In genomic region chr1:158506369-158506987, GRCh38 we compare ENCODE assay signal across 8 cellular contexts. TPM values are rescaled to one million over a fixed set of nuclear protein-coding genes. Genes with fewer than 3 reads are reported as not detected.
DNase-seq lines count a peak whose midpoint lies in the region; ATAC-seq and TF ChIP-seq lines count a peak whose summit lies in the region.

No MANE protein-coding gene starts in this region.

- POLR2A ChIA-PET in PC-9 (lab: Charles Lee; ENCODE audit: unreplicated experiment): no interaction called here

- no peaks in the 10 kb centered on the region for H3K36me3 ChIP-seq in PC-9 (ENCODE audit: low read depth)
- H3K36me3 ChIP-seq in lower lobe of right lung: no peaks in the 10 kb centered on the region

- no peaks in the 10 kb centered on the region for H4K20me1 ChIP-seq in PC-9 (ENCODE audit: insufficient read depth)

- H3K27me3 ChIP-seq in PC-9 (ENCODE audit: insufficient read depth, low read depth) (no peaks in the 10 kb centered on the region), lower lobe of right lung (ENCODE audit: low read depth) (no peaks in the 10 kb centered on the region)

- H3K9me3 ChIP-seq in PC-9 (ENCODE audit: insufficient read depth, low read depth) (no peaks in the 10 kb centered on the region), lower lobe of right lung (no peaks in the 10 kb centered on the region)

- no peak overlapping the region for H3K27ac Mint-ChIP-seq in activated naive CD8-positive, alpha-beta T cell treated with anti-CD3 and anti-CD28 coated beads, Interleukin-2, amount 50 U/mL, for 24 hours

- DNase-seq in left cardiac atrium (peak; percentile 25), cardiac septum (ENCODE audit: low spot score) (no peak), PC-9 (no peak), lower lobe of right lung (peak; percentile 44), NCI-H1417 treated with DMSO at 0.1 percent for 48 hours (lab: John Stamatoyannopoulos, UW) (no peak)
- DNase-seq in activated naive CD8-positive, alpha-beta T cell treated with anti-CD3 and anti-CD28 coated beads, Interleukin-2, amount 50 U/mL, for 24 hours: peak; percentile 37

- CTCF ChIA-PET in PC-9 (lab: Charles Lee): no interaction called here

- no TSS peak for BruUV-seq in PC-9 (replicated peaks; lab: Mats Ljungman, UMichigan)

- no peak overlapping the region for H3K4me2 ChIP-seq in PC-9

- H2AFZ ChIP-seq in PC-9: no peak overlapping the region

- H3K4me1 ChIP-seq in PC-9 (replicated peaks; ENCODE audit: insufficient read depth) (no peaks in the 10 kb centered on the region), lower lobe of right lung (no peaks in the 10 kb centered on the region)

- TF ChIP-seq CTCF in PC-9 (conservative IDR thresholded peaks at IDR 0.05): 0 out of 2 replicates have a peak, but pooled peaks have one; percentile 37
- TF ChIP-seq CTCF in lower lobe of right lung (IDR thresholded peaks at IDR 0.05): peak; percentile 43

- intact Hi-C loops in left cardiac atrium (cut with DNase I): no loop called here
- intact Hi-C loops in cardiac septum (cut with DNase I): loop anchor here (10.0 kb wide), 1 partner anchor 302 kb away; no protein-coding TSS in a partner anchor
- intact Hi-C loops in PC-9 (cut with micrococcal nuclease; ENCODE audit: unreplicated experiment): no loop called here
- intact Hi-C loops in lower lobe of right lung (cut with DNase I): no loop called here

- H3K4me3 ChIP-seq in PC-9: no peak overlapping the region
- no peak overlapping the region for H3K4me3 ChIP-seq in lower lobe of right lung

- no peaks in the 10 kb centered on the region for H3K79me2 ChIP-seq in PC-9 (ENCODE audit: low read depth)

- H3K27ac ChIP-seq in PC-9 (no peak overlapping the region), lower lobe of right lung (no peak overlapping the region)

- no peaks in the 10 kb centered on the region for H3F3A ChIP-seq in PC-9 (ENCODE audit: insufficient read depth, low read depth)

- ATAC-seq in left cardiac atrium (no peak), lower lobe of right lung (peak; percentile 51 to 55), HG03378 (IDR thresholded peaks at IDR 0.05; ENCODE audit: unreplicated experiment) (no peak), GM21360 (IDR thresholded peaks at IDR 0.05; ENCODE audit: unreplicated experiment) (no peak)
- ATAC-seq in activated naive CD8-positive, alpha-beta T cell treated with anti-CD3 and anti-CD28 coated beads, Interleukin-2, amount 50 U/mL, for 24 hours: no peak

- H3K9me3 Mint-ChIP-seq in activated naive CD8-positive, alpha-beta T cell treated with anti-CD3 and anti-CD28 coated beads, Interleukin-2, amount 50 U/mL, for 24 hours: peaks cover 7% of the 10 kb centered on the region

- no peaks in the 10 kb centered on the region for H3K9me2 ChIP-seq in PC-9 (ENCODE audit: insufficient read depth)

- no peaks in the 10 kb centered on the region for H3K36me3 Mint-ChIP-seq in activated naive CD8-positive, alpha-beta T cell treated with anti-CD3 and anti-CD28 coated beads, Interleukin-2, amount 50 U/mL, for 24 hours (ENCODE audit: low read depth)

- no peaks in the 10 kb centered on the region for H3K4me1 Mint-ChIP-seq in activated naive CD8-positive, alpha-beta T cell treated with anti-CD3 and anti-CD28 coated beads, Interleukin-2, amount 50 U/mL, for 24 hours

- peaks cover 15% of the 10 kb centered on the region for H3K27me3 Mint-ChIP-seq in activated naive CD8-positive, alpha-beta T cell treated with anti-CD3 and anti-CD28 coated beads, Interleukin-2, amount 50 U/mL, for 24 hours

- no peak overlapping the region for H3K4me3 Mint-ChIP-seq in activated naive CD8-positive, alpha-beta T cell treated with anti-CD3 and anti-CD28 coated beads, Interleukin-2, amount 50 U/mL, for 24 hours

RNA-seq across cellular contexts. Expression of gene OR10R2, which starts 34.5 kb away (rescaled TPM):
- not detected for total RNA-seq in left cardiac atrium
- total RNA-seq in cardiac septum: not detected
- not detected in 2 replicates for total RNA-seq in PC-9 (2021)
- total RNA-seq in lower lobe of right lung: not detected

RNA-seq across cellular contexts. Expression of gene OR10K1, which starts 44.8 kb away (rescaled TPM):
- total RNA-seq in left cardiac atrium: not detected
- total RNA-seq in cardiac septum: not detected
- not detected in 2 replicates for total RNA-seq in PC-9 (2021)
- not detected for total RNA-seq in lower lobe of right lung

RNA-seq across cellular contexts. Expression of gene OR6Y1, which starts 47.7 kb away (rescaled TPM):
- not detected for total RNA-seq in left cardiac atrium
- not detected for total RNA-seq in cardiac septum
- total RNA-seq in PC-9 (2021): not detected in 2 replicates
- not detected for total RNA-seq in lower lobe of right lung

Comparison
In these comparisons a context has a peak if more than half of its experiments do, and no peak if none do; other contexts are left out.
1. DNase-seq: peak in left cardiac atrium (single experiment), activated naive CD8-positive, alpha-beta T cell treated with anti-CD3 and anti-CD28 coated beads, Interleukin-2, amount 50 U/mL, for 24 hours (single experiment) and lower lobe of right lung (single experiment); none in cardiac septum (single experiment), PC-9 (0 of 2) and NCI-H1417 treated with DMSO at 0.1 percent for 48 hours (single experiment).
2. ATAC-seq: peak in lower lobe of right lung (2 of 2); none in left cardiac atrium (0 of 2), activated naive CD8-positive, alpha-beta T cell treated with anti-CD3 and anti-CD28 coated beads, Interleukin-2, amount 50 U/mL, for 24 hours (single experiment), HG03378 (single experiment) and GM21360 (single experiment).